ENCODE assay signal across 8 cellular contexts in genomic region chr17:74493381-74493833, GRCh38. TPM values are rescaled to one million over a fixed set of nuclear protein-coding genes. Genes with fewer than 3 reads are reported as not detected.
DNase-seq lines count a peak whose midpoint lies in the region; ATAC-seq and TF ChIP-seq lines count a peak whose summit lies in the region.

No MANE protein-coding gene starts in this region.

- no peaks in the 10 kb centered on the region for H3K27me3 Mint-ChIP-seq in activated T-cell treated with anti-CD3 and anti-CD28 coated beads, Interleukin-2, amount 50 U/mL, for 24 hours
- H3K27me3 Mint-ChIP-seq in naive thymus-derived CD4-positive, alpha-beta T cell, result peaks cover 0 to 11% (median 0%) of the 10 kb centered on the region in 5 donors

- no peaks in the 10 kb centered on the region for H3K9me2 ChIP-seq in PC-9 (ENCODE audit: insufficient read depth)

- no peaks in the 10 kb centered on the region for H4K20me1 ChIP-seq in PC-9 (ENCODE audit: insufficient read depth)

- intact Hi-C loops in PC-9 (cut with micrococcal nuclease; ENCODE audit: unreplicated experiment), result loop anchor here (1.0 to 2.0 kb wide), 4 partner anchors 36 to 193 kb away; no protein-coding TSS in a partner anchor
- intact Hi-C loops in naive thymus-derived CD4-positive, alpha-beta T cell (cut with micrococcal nuclease), result loop anchor here (1.0 to 10.0 kb wide), 10 partner anchors 36 to 291 kb away; partner anchors contain the start of genes GPRC5C (in 1 of the 2), RPL38 (in 1 of the 2) and TTYH2 (in 1 of the 2)

- POLR2A ChIA-PET in PC-9 (lab: Charles Lee; ENCODE audit: unreplicated experiment), result no interaction called here
- POLR2A ChIA-PET in naive thymus-derived CD4-positive, alpha-beta T cell (lab: Charles Lee), result no interaction called here

- peaks cover 56% of the 10 kb centered on the region for H3K27me3 ChIP-seq in PC-9 (ENCODE audit: insufficient read depth, low read depth)
- no peaks in the 10 kb centered on the region for H3K27me3 ChIP-seq in naive thymus-derived CD4-positive, alpha-beta T cell (ENCODE audit: control insufficient read depth in 2 of 2, insufficient read depth in 2 of 2, low read length in 2 of 2)

- no peaks in the 10 kb centered on the region for H3K36me3 ChIP-seq in PC-9 (ENCODE audit: low read depth)
- no peaks in the 10 kb centered on the region for H3K36me3 ChIP-seq in naive thymus-derived CD4-positive, alpha-beta T cell (ENCODE audit: control insufficient read depth in 2 of 3, insufficient read depth in 3 of 3, low read length in 3 of 3)

- no peak overlapping the region for H3K27ac Mint-ChIP-seq in activated T-cell treated with anti-CD3 and anti-CD28 coated beads, Interleukin-2, amount 50 U/mL, for 24 hours
- no peak overlapping the region for H3K27ac Mint-ChIP-seq in naive thymus-derived CD4-positive, alpha-beta T cell

- H3K79me2 ChIP-seq in PC-9 (ENCODE audit: low read depth), result no peaks in the 10 kb centered on the region

- DNase-seq in DMS114 treated with DMSO at 0.1 percent for 48 hours (lab: John Stamatoyannopoulos, UW; ENCODE audit: unreplicated experiment), result peak; percentile 66
- DNase-seq in PC-9, result peak; percentile 49 to 68
- peak; percentile 79 for DNase-seq in activated T-cell treated with anti-CD3 and anti-CD28 coated beads, Interleukin-2, amount 50 U/mL, for 24 hours
- peak; percentile 41 for DNase-seq in fibroblast of gingiva (ENCODE audit: low read depth)
- peak; percentile 39 to 73 (median 63) for DNase-seq in naive thymus-derived CD4-positive, alpha-beta T cell
- peak in 38 of 49 donors; percentile 6 to 68 (median 46) for DNase-seq in substantia nigra (lab: John Stamatoyannopoulos, UW)

- peak; percentile 92 for TF ChIP-seq CTCF in PC-9 (conservative IDR thresholded peaks at IDR 0.05)

- no peak overlapping the region for H3K4me3 ChIP-seq in PC-9
- H3K4me3 ChIP-seq in naive thymus-derived CD4-positive, alpha-beta T cell (ENCODE audit: low read length), result no peak overlapping the region

- H3K4me1 Mint-ChIP-seq in activated T-cell treated with anti-CD3 and anti-CD28 coated beads, Interleukin-2, amount 50 U/mL, for 24 hours (ENCODE audit: low read depth), result peaks cover 3% of the 10 kb centered on the region
- peaks cover 0 to 15% (median 4%) of the 10 kb centered on the region in 7 donors for H3K4me1 Mint-ChIP-seq in naive thymus-derived CD4-positive, alpha-beta T cell

- no peaks in the 10 kb centered on the region for H3K4me1 ChIP-seq in PC-9 (replicated peaks; ENCODE audit: insufficient read depth)
- H3K4me1 ChIP-seq in naive thymus-derived CD4-positive, alpha-beta T cell (ENCODE audit: control insufficient read depth in 2 of 2, insufficient read depth in 2 of 2, low read length in 2 of 2), result peaks cover 0 to 10% of the 10 kb centered on the region in 2 donors

- no TSS peak for BruUV-seq in PC-9 (replicated peaks; lab: Mats Ljungman, UMichigan)

- no peak overlapping the region for H3K4me3 Mint-ChIP-seq in activated T-cell treated with anti-CD3 and anti-CD28 coated beads, Interleukin-2, amount 50 U/mL, for 24 hours
- no peak overlapping the region for H3K4me3 Mint-ChIP-seq in naive thymus-derived CD4-positive, alpha-beta T cell

- H3K36me3 Mint-ChIP-seq in activated T-cell treated with anti-CD3 and anti-CD28 coated beads, Interleukin-2, amount 50 U/mL, for 24 hours (ENCODE audit: low read depth), result no peaks in the 10 kb centered on the region
- H3K36me3 Mint-ChIP-seq in naive thymus-derived CD4-positive, alpha-beta T cell, result peaks cover 0 to 13% (median 4%) of the 10 kb centered on the region in 5 donors

- no peak overlapping the region for H3K4me2 ChIP-seq in PC-9

- H3F3A ChIP-seq in PC-9 (ENCODE audit: insufficient read depth, low read depth), result no peaks in the 10 kb centered on the region

- no peaks in the 10 kb centered on the region for H3K9me3 Mint-ChIP-seq in activated T-cell treated with anti-CD3 and anti-CD28 coated beads, Interleukin-2, amount 50 U/mL, for 24 hours
- H3K9me3 Mint-ChIP-seq in naive thymus-derived CD4-positive, alpha-beta T cell, result peaks cover 0 to 4% (median 0%) of the 10 kb centered on the region in 11 donors

- no peaks in the 10 kb centered on the region for H3K9me3 ChIP-seq in PC-9 (ENCODE audit: insufficient read depth, low read depth)
- no peaks in the 10 kb centered on the region for H3K9me3 ChIP-seq in naive thymus-derived CD4-positive, alpha-beta T cell (ENCODE audit: control insufficient read depth in 2 of 3, low read length in 3 of 3)

- CTCF ChIA-PET in PC-9 (lab: Charles Lee), result no interaction called here
- CTCF ChIA-PET in naive thymus-derived CD4-positive, alpha-beta T cell (lab: Charles Lee), result interaction anchor here (0.8 to 1.6 kb wide), 6 partner anchors 9 to 297 kb away, joined by 3 to 8 read pairs (median 3); partner anchors contain the start of gene GPR142

- ATAC-seq in HG03571 (IDR thresholded peaks at IDR 0.05; ENCODE audit: unreplicated experiment) (peak; percentile 57), HG02840 (IDR thresholded peaks at IDR 0.05; ENCODE audit: low FRiP score, unreplicated experiment) (no peak)
- peak; percentile 90 for ATAC-seq in naive thymus-derived CD4-positive, alpha-beta T cell

- H2AFZ ChIP-seq in PC-9, result no peak overlapping the region

- no peak overlapping the region for H3K27ac ChIP-seq in PC-9
- no peak overlapping the region for H3K27ac ChIP-seq in naive thymus-derived CD4-positive, alpha-beta T cell (ENCODE audit: low read depth, low read length)
- no peak overlapping the region for H3K27ac ChIP-seq in substantia nigra (ENCODE audit: low read depth, low read length, poor library complexity, severe bottlenecking)

RNA-seq across cellular contexts. Expression of gene CD300A, which starts 27.0 kb away (rescaled TPM):
- total RNA-seq in PC-9 (2021), result not detected in 2 replicates
- total RNA-seq in naive thymus-derived CD4-positive, alpha-beta T cell, result 10 to 100 TPM in 2 of 5 experiments, 1 to 10 TPM in 3; 5.0 to 52.4 (median 6.8) TPM
- polyA plus RNA-seq in naive thymus-derived CD4-positive, alpha-beta T cell, result 1 to 10 TPM; 5.8 to 9.5 TPM

RNA-seq across cellular contexts. Expression of gene CD300LB, which starts 37.9 kb away (rescaled TPM):
- not detected in 2 replicates for total RNA-seq in PC-9 (2021)
- 10 to 100 TPM in 1 of 5 experiments, 1 to 10 TPM in 1, under 1 TPM in 2, not detected in 1; 0.27 to 23.9 (median 2.0) TPM for total RNA-seq in naive thymus-derived CD4-positive, alpha-beta T cell
- polyA plus RNA-seq in naive thymus-derived CD4-positive, alpha-beta T cell, result not detected

RNA-seq across cellular contexts. Expression of gene CD300C, which starts 52.5 kb away (rescaled TPM):
- not detected in 2 replicates for total RNA-seq in PC-9 (2021)
- 10 to 100 TPM in 1 of 5 experiments, 1 to 10 TPM in 1, under 1 TPM in 3; 0.22 to 20.5 (median 0.58) TPM for total RNA-seq in naive thymus-derived CD4-positive, alpha-beta T cell
- polyA plus RNA-seq in naive thymus-derived CD4-positive, alpha-beta T cell, result not detected
